15 cellular contexts compared by ENCODE assay signal in the genomic region with DNA sequence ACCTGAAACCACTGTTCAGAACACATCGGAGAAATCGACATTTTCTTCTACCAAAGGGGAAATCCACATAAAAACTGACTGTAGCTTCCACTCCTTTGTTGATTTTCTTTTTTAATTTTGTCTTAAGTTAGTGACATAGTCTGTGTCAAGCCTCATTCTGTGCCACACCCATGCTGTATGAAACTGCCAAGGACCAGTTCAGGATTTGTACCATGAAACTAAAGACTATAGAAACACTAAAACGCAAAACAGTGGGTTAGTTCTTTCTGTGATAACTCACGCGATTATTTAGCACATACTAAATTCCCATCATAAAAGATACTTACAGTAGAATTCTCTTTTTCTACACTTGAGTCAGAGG. TPM values are rescaled to one million over a fixed set of nuclear protein-coding genes. Genes with fewer than 3 reads are reported as not detected.
DNase-seq lines count a peak whose midpoint lies in the region; ATAC-seq and TF ChIP-seq lines count a peak whose summit lies in the region.
"Had no signal": no experiment of that assay in that cellular context is flagged by ENCODE, and none has a peak within 500 bp of the region (broad histone marks: within the 10 kb centered on the region; RNA-seq: fewer than 3 reads in every experiment).

No MANE protein-coding gene starts in this region.

- H3K4me1 ChIP-seq in mucosa of rectum (ENCODE audit: control insufficient read depth in 2 of 2, insufficient read depth in 2 of 2, low read length in 2 of 2) (peaks cover 13 to 17% of the 10 kb centered on the region in 2 donors), tibial nerve (peaks cover 0 to 55% (median 26%) of the 10 kb centered on the region in 4 donors)

- H3K27ac ChIP-seq in mucosa of rectum (ENCODE audit: low read depth in 2 of 2, low read length in 2 of 2) (peak overlapping the region; percentile 70 to 81), tibial nerve (peak overlapping the region; percentile 25 to 87 (median 78))

- intact Hi-C loops in activated naive CD4-positive, alpha-beta T cell treated with anti-CD3 and anti-CD28 coated beads for 36 hours (cut with micrococcal nuclease): no loop called here

- DNase-seq in activated naive CD4-positive, alpha-beta T cell treated with anti-CD3 and anti-CD28 coated beads for 36 hours: peak; percentile 39
- no peak for DNase-seq in activated naive CD4-positive, alpha-beta T cell treated with anti-CD3 and anti-CD28 coated beads, Interleukin-2, amount 50 U/mL, for 16 hours
- no peak for DNase-seq in activated naive CD4-positive, alpha-beta T cell treated with anti-CD3 and anti-CD28 coated beads, Interleukin-2, amount 50 U/mL, for 72 hours (ENCODE audit: low spot score in 2 of 2)
- no peak for DNase-seq in tibial nerve (ENCODE audit: low spot score in 2 of 2)
- no peak for DNase-seq in activated CD4-positive, CD25-positive, alpha-beta regulatory T cell (lab: John Stamatoyannopoulos, UW)
- no peak for DNase-seq in retina
- DNase-seq: activated CD8-positive, alpha-beta memory T cell treated with anti-CD3 and anti-CD28 coated beads for 24 hours; DMS53; glutamatergic neuron; Karpas-422; NCI-H1694 treated with DMSO at 0.1 percent for 48 hours; NCI-H526 treated with DMSO at 0.1 percent for 48 hours; stimulated activated CD4-positive, alpha-beta T cell treated with anti-CD3 and anti-CD28 coated beads, Interleukin-12 subunit alpha, Interleukin-12 subunit beta, amount 100 ng/mL, for 4 hours had no signal

- H3K9ac ChIP-seq in mucosa of rectum (ENCODE audit: low read depth in 1 of 2, low read length in 2 of 2): peak overlapping the region in 1 of 2 donors; percentile 45

- peaks cover 21% of the 10 kb centered on the region for H3K36me3 Mint-ChIP-seq in activated naive CD4-positive, alpha-beta T cell treated with anti-CD3 and anti-CD28 coated beads for 36 hours (ENCODE audit: low read depth)
- H3K36me3 Mint-ChIP-seq in activated naive CD4-positive, alpha-beta T cell treated with anti-CD3 and anti-CD28 coated beads, Interleukin-2, amount 50 U/mL, for 72 hours: peaks cover 7 to 26% of the 10 kb centered on the region in 2 donors

- ATAC-seq in activated naive CD4-positive, alpha-beta T cell treated with anti-CD3 and anti-CD28 coated beads, Interleukin-2, amount 50 U/mL, for 72 hours: peak; percentile 41 to 45
- ATAC-seq in GM21723 (IDR thresholded peaks at IDR 0.05; ENCODE audit: unreplicated experiment): no peak

- no peaks in the 10 kb centered on the region for H3K27me3 Mint-ChIP-seq in activated naive CD4-positive, alpha-beta T cell treated with anti-CD3 and anti-CD28 coated beads for 36 hours (ENCODE audit: low read depth)

- peaks cover 61% of the 10 kb centered on the region for H3K4me1 Mint-ChIP-seq in activated naive CD4-positive, alpha-beta T cell treated with anti-CD3 and anti-CD28 coated beads for 36 hours (ENCODE audit: low read depth)

- peak overlapping the region; percentile 94 for H3K27ac Mint-ChIP-seq in activated naive CD4-positive, alpha-beta T cell treated with anti-CD3 and anti-CD28 coated beads for 36 hours
- H3K27ac Mint-ChIP-seq in activated naive CD4-positive, alpha-beta T cell treated with anti-CD3 and anti-CD28 coated beads, Interleukin-2, amount 50 U/mL, for 72 hours: peak overlapping the region in 1 of 2 donors; percentile 75

- H3K4me3 ChIP-seq in mucosa of rectum (ENCODE audit: low read length in 2 of 2): no peak overlapping the region
- no peak overlapping the region for H3K4me3 ChIP-seq in tibial nerve

- H3K36me3 ChIP-seq in mucosa of rectum (ENCODE audit: control insufficient read depth in 2 of 2, insufficient read depth in 2 of 2, low read length in 2 of 2) (no peaks in the 10 kb centered on the region), tibial nerve (peaks cover 0 to 6% (median 0%) of the 10 kb centered on the region in 3 donors)

- TF ChIP-seq CTCF in tibial nerve (IDR thresholded peaks at IDR 0.05): no peak

- no peaks in the 10 kb centered on the region for H3K9me3 Mint-ChIP-seq in activated naive CD4-positive, alpha-beta T cell treated with anti-CD3 and anti-CD28 coated beads for 36 hours
- H3K9me3 Mint-ChIP-seq in activated naive CD4-positive, alpha-beta T cell treated with anti-CD3 and anti-CD28 coated beads, Interleukin-2, amount 50 U/mL, for 72 hours: no peaks in the 10 kb centered on the region

- WGBS in tibial nerve, 2 donors: 63 to 67% methylated on average over 5 of the region's 5 CpGs

- no peaks in the 10 kb centered on the region for H3K9me3 ChIP-seq in mucosa of rectum (ENCODE audit: control insufficient read depth in 2 of 2, low read length in 2 of 2)
- no peaks in the 10 kb centered on the region for H3K9me3 ChIP-seq in tibial nerve

- no peak for TF ChIP-seq POLR2A in tibial nerve (IDR thresholded peaks at IDR 0.05)

- TF ChIP-seq EP300 in tibial nerve (IDR thresholded peaks at IDR 0.05): no peak

- H3K27me3 ChIP-seq in mucosa of rectum (ENCODE audit: control insufficient read depth in 2 of 2, insufficient read depth in 2 of 2, low read length in 2 of 2) (no peaks in the 10 kb centered on the region), tibial nerve (no peaks in the 10 kb centered on the region)

- CTCF ChIA-PET in activated naive CD4-positive, alpha-beta T cell treated with anti-CD3 and anti-CD28 coated beads for 36 hours (lab: Charles Lee): interaction anchor here (0.5 to 2.8 kb wide), 8 partner anchors 19 to 535 kb away, joined by 3 to 8 read pairs (median 4); no protein-coding TSS in a partner anchor

- H3K4me3 Mint-ChIP-seq in activated naive CD4-positive, alpha-beta T cell treated with anti-CD3 and anti-CD28 coated beads for 36 hours: peak overlapping the region; percentile 79

RNA-seq across cellular contexts. Expression of a gene that starts 54.5 kb away (rescaled TPM):
- total RNA-seq in activated naive CD4-positive, alpha-beta T cell treated with anti-CD3 and anti-CD28 coated beads for 36 hours: 10 to 100 TPM; 36.2 to 41.9 TPM
- total RNA-seq in activated naive CD4-positive, alpha-beta T cell treated with anti-CD3 and anti-CD28 coated beads, Interleukin-2, amount 50 U/mL, for 72 hours: 10 to 100 TPM; 37.0 to 59.5 TPM
- total RNA-seq in tibial nerve: 10 to 100 TPM; 38.5 to 78.9 (median 51.3) TPM
